Comparison of ENCODE assay signal across 1 cellular context in the genomic region with DNA sequence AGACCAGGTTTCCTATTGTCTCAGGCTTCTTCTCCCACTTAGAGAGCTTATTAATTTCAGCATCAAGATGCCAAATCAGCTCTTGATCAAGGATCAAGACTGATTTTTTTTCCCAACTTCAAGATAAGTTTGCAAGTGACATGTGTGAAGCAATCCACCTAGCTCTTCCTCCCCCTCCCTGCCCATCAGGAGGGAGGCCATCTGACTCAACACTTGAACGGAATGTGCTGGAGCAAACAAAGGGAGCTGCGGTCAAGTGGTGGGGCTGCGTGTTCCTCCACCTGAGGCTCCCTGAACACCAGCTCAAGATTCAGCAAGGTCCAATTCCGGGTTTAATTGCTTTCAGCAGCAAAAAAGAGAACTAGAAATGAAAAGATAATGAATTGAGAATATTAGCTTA.
A peak's percentile ranks its signal among the peaks of the same experiment; 100 is the strongest.
TF ChIP-seq lines count a peak whose summit lies in the region.

No MANE protein-coding gene starts in this region.

TF ChIP-seq in H1, 55 proteins besides CTCF, POLR2A, EP300 and RAD21:
- 0 out of 2 replicates have a peak, but pooled peaks have one; percentile 8 for TF ChIP-seq CEBPB (IDR thresholded peaks at IDR 0.05; ENCODE audit: low read depth, low read length)
- no peak for TF ChIP-seq PHF8 (conservative IDR thresholded peaks at IDR 0.05; ENCODE audit: low read depth, low read length)
